Comparison of ENCODE assay signal across 13 cellular contexts in genomic region chr10:1360011-1360580, GRCh38.
DNase-seq lines count a peak whose midpoint lies in the region; ATAC-seq and TF ChIP-seq lines count a peak whose summit lies in the region.
"Had no signal": no experiment of that assay in that cellular context is flagged by ENCODE, and none has a peak within 500 bp of the region (broad histone marks: within the 10 kb centered on the region; RNA-seq: fewer than 3 reads in every experiment).

No MANE protein-coding gene starts in this region.

- TF ChIP-seq RAD21 in neural cell (conservative IDR thresholded peaks at IDR 0.05) = no peak

- 49 to 54% (median 51%) methylated on average over 19 of the region's 19 CpGs for WGBS in psoas muscle, 3 donors

- intact Hi-C loops in psoas muscle (cut with DNase I) = no loop called here
- intact Hi-C loops in CD4-positive, alpha-beta T cell (cut with DNase I, micrococcal nuclease) = no loop called here

- no peaks in the 10 kb centered on the region for H3K9me3 ChIP-seq in DND-41 (ENCODE audit: insufficient read depth, low read length, severe bottlenecking)
- H3K9me3 ChIP-seq in HUES48 (ENCODE audit: control insufficient read depth, insufficient read depth, low read length) = no peaks in the 10 kb centered on the region
- H3K9me3 ChIP-seq in neural cell (ENCODE audit: low read length) = no peaks in the 10 kb centered on the region
- H3K9me3 ChIP-seq in psoas muscle = no peaks in the 10 kb centered on the region
- H3K9me3 ChIP-seq in CD4-positive, alpha-beta T cell (ENCODE audit: control insufficient read depth, low read length) = no peaks in the 10 kb centered on the region
- H3K9me3 ChIP-seq: heart right ventricle had no signal

- H3K4me3 Mint-ChIP-seq in chondrocyte (ENCODE audit: unreplicated experiment) = peak overlapping the region; percentile 49
- no peak overlapping the region for H3K4me3 Mint-ChIP-seq in CD4-positive, alpha-beta T cell

- CTCF ChIA-PET in CD4-positive, alpha-beta T cell (lab: Charles Lee) = no interaction called here

- H3K79me2 ChIP-seq in DND-41 (ENCODE audit: insufficient read depth, low read length) = no peaks in the 10 kb centered on the region
- H3K79me2 ChIP-seq in neural cell (replicated peaks; ENCODE audit: insufficient read depth, low read length) = no peaks in the 10 kb centered on the region

- H3K36me3 ChIP-seq in DND-41 (ENCODE audit: insufficient read depth, low read length) (no peaks in the 10 kb centered on the region), HUES48 (ENCODE audit: control insufficient read depth, insufficient read depth, low read length) (no peaks in the 10 kb centered on the region), neural cell (ENCODE audit: insufficient read depth, low read length) (no peaks in the 10 kb centered on the region), psoas muscle (ENCODE audit: insufficient read depth in 1 of 2, low read depth in 1 of 2) (no peaks in the 10 kb centered on the region)
- H3K36me3 ChIP-seq: heart right ventricle had no signal

- H4K20me1 ChIP-seq in DND-41 (ENCODE audit: insufficient read depth, low read length) = no peaks in the 10 kb centered on the region
- no peaks in the 10 kb centered on the region for H4K20me1 ChIP-seq in neural cell (ENCODE audit: insufficient read depth)

- ATAC-seq in DND-41 (ENCODE audit: insufficient read depth, low read depth) (peak; percentile 39), psoas muscle (no peak), HG03442 (IDR thresholded peaks at IDR 0.05; ENCODE audit: unreplicated experiment) (no peak)
- no peak for ATAC-seq in CD4-positive, alpha-beta T cell (ENCODE audit: poor library complexity)

- TF ChIP-seq CTCF in DND-41 (IDR thresholded peaks at IDR 0.05; ENCODE audit: borderline replicate concordance, extremely low read depth, low read length, poor library complexity, severe bottlenecking) (peak; percentile 62), chondrocyte (IDR thresholded peaks at IDR 0.05) (peak; percentile 76), neural cell (IDR thresholded peaks at IDR 0.05; ENCODE audit: poor library complexity, severe bottlenecking) (peak; percentile 14), psoas muscle (IDR thresholded peaks at IDR 0.05) (no peak)
- TF ChIP-seq CTCF in CD4-positive, alpha-beta T cell (IDR thresholded peaks at IDR 0.05) = no peak

- peaks cover 52% of the 10 kb centered on the region for H3K4me1 ChIP-seq in DND-41 (ENCODE audit: insufficient read depth, low read length)
- H3K4me1 ChIP-seq in HUES48 (ENCODE audit: control insufficient read depth, insufficient read depth, low read length) = peaks cover 28% of the 10 kb centered on the region
- no peaks in the 10 kb centered on the region for H3K4me1 ChIP-seq in psoas muscle
- H3K4me1 ChIP-seq: heart right ventricle had no signal

- no peaks in the 10 kb centered on the region for H3K27me3 ChIP-seq in DND-41 (ENCODE audit: insufficient read depth, low read length, poor library complexity)
- H3K27me3 ChIP-seq in HUES48 (ENCODE audit: control insufficient read depth, insufficient read depth, low read length) = no peaks in the 10 kb centered on the region
- H3K27me3 ChIP-seq in neural cell (ENCODE audit: insufficient read depth, low read depth, low read length) = no peaks in the 10 kb centered on the region
- H3K27me3 ChIP-seq in psoas muscle (ENCODE audit: insufficient read depth in 3 of 3, low read length in 2 of 3) = peaks cover 0 to 36% (median 6%) of the 10 kb centered on the region in 3 donors
- H3K27me3 ChIP-seq in CD4-positive, alpha-beta T cell (ENCODE audit: control insufficient read depth, insufficient read depth, low read length) = peaks cover 8% of the 10 kb centered on the region

- H3K9me3 Mint-ChIP-seq in chondrocyte (ENCODE audit: low read depth) = no peaks in the 10 kb centered on the region
- H3K9me3 Mint-ChIP-seq in CD4-positive, alpha-beta T cell = no peaks in the 10 kb centered on the region

- peak overlapping the region; percentile 23 for H3K4me2 ChIP-seq in DND-41 (ENCODE audit: insufficient read depth, low read length)
- H3K4me2 ChIP-seq in neural cell (ENCODE audit: low read length) = no peak overlapping the region

- H3K4me3 ChIP-seq in DND-41 (ENCODE audit: low read depth in 1 of 2, low read length in 2 of 2) (no peak overlapping the region), HUES48 (ENCODE audit: low read depth, low read length) (no peak overlapping the region), neural cell (ENCODE audit: low read length) (no peak overlapping the region), psoas muscle (no peak overlapping the region)
- H3K4me3 ChIP-seq: heart right ventricle had no signal

- peak overlapping the region; percentile 70 for H3K27ac ChIP-seq in DND-41 (ENCODE audit: low read length)
- peak overlapping the region; percentile 13 for H3K27ac ChIP-seq in HUES48 (ENCODE audit: low read depth, low read length)
- H3K27ac ChIP-seq in neural cell (ENCODE audit: low read length) = no peak overlapping the region
- H3K27ac ChIP-seq in substantia nigra (ENCODE audit: low read depth, low read length, poor library complexity, severe bottlenecking) = no peak overlapping the region
- H3K27ac ChIP-seq in psoas muscle = no peak overlapping the region
- no peak overlapping the region for H3K27ac ChIP-seq in CD4-positive, alpha-beta T cell (ENCODE audit: low read depth, low read length)
- H3K27ac ChIP-seq: heart right ventricle had no signal

- POLR2A ChIA-PET in CD4-positive, alpha-beta T cell (lab: Charles Lee) = no interaction called here

- no peaks in the 10 kb centered on the region for H3F3A ChIP-seq in neural cell (ENCODE audit: insufficient read depth, low read length, poor library complexity, severe bottlenecking)

- H2AFZ ChIP-seq in DND-41 (ENCODE audit: low read depth, low read length) = no peak overlapping the region
- no peak overlapping the region for H2AFZ ChIP-seq in neural cell (ENCODE audit: low read depth, low read length)

- H3K9me2 ChIP-seq in neural cell (ENCODE audit: insufficient read depth, low read length) = no peaks in the 10 kb centered on the region

- no peaks in the 10 kb centered on the region for H3K27me3 Mint-ChIP-seq in chondrocyte (ENCODE audit: low read depth)
- H3K27me3 Mint-ChIP-seq in CD4-positive, alpha-beta T cell = peaks cover 15% of the 10 kb centered on the region

- peak overlapping the region; percentile 86 for H3K27ac Mint-ChIP-seq in chondrocyte (ENCODE audit: unreplicated experiment)
- no peak overlapping the region for H3K27ac Mint-ChIP-seq in CD4-positive, alpha-beta T cell

- TF ChIP-seq EP300 in neural cell (conservative IDR thresholded peaks at IDR 0.05; ENCODE audit: poor library complexity, severe bottlenecking) = no peak

- no peak overlapping the region for H3K9ac ChIP-seq in DND-41 (ENCODE audit: low read depth, low read length)
- no peak overlapping the region for H3K9ac ChIP-seq in HUES48 (ENCODE audit: low read depth, low read length)
- no peak overlapping the region for H3K9ac ChIP-seq in neural cell (ENCODE audit: low read length)

- H3K4me1 Mint-ChIP-seq in chondrocyte (ENCODE audit: low read depth) = peaks cover 38% of the 10 kb centered on the region
- peaks cover 15% of the 10 kb centered on the region for H3K4me1 Mint-ChIP-seq in CD4-positive, alpha-beta T cell (ENCODE audit: low read depth)

- DNase-seq in DND-41 (peak; percentile 54), chondrocyte (ENCODE audit: low spot score) (no peak), substantia nigra (lab: John Stamatoyannopoulos, UW) (no peak), psoas muscle (no peak)
- no peak for DNase-seq in CD4-positive, alpha-beta T cell
- DNase-seq: activated CD8-positive, alpha-beta memory T cell treated with anti-CD3 and anti-CD28 coated beads, Interleukin-2, amount 50 U/mL, for 48 hours; DMS 273 treated with DMSO at 0.1 percent for 48 hours; heart right ventricle; NCI-H2029 treated with DMSO at 0.1 percent for 48 hours had no signal

- no peaks in the 10 kb centered on the region for H3K36me3 Mint-ChIP-seq in chondrocyte (ENCODE audit: low read depth)
- no peaks in the 10 kb centered on the region for H3K36me3 Mint-ChIP-seq in CD4-positive, alpha-beta T cell (ENCODE audit: low read depth)
- H3K36me3 Mint-ChIP-seq: IgD-negative memory B cell had no signal

TF ChIP-seq in neural cell, 6 proteins besides CTCF, POLR2A, EP300 and RAD21:
- TF ChIP-seq SMC3 (conservative IDR thresholded peaks at IDR 0.05; ENCODE audit: poor library complexity) (no peak), REST (IDR thresholded peaks at IDR 0.05; ENCODE audit: borderline replicate concordance) (no peak), MXI1 (conservative IDR thresholded peaks at IDR 0.05; ENCODE audit: poor library complexity, severe bottlenecking) (no peak), POLR2AphosphoS5 (IDR thresholded peaks at IDR 0.05) (no peak), TAF1 (IDR thresholded peaks at IDR 0.05; ENCODE audit: low read depth) (no peak)
TF ChIP-seq in neural cell: peak in this region for 0.

Comparison
In these comparisons a context has a peak if more than half of its experiments do, and no peak if none do; other contexts are left out.
1. H3K27ac ChIP-seq: peak in DND-41 (single experiment) and HUES48 (single experiment); none in neural cell (single experiment), substantia nigra (single experiment), psoas muscle (single experiment) and CD4-positive, alpha-beta T cell (single experiment).
2. CTCF ChIP-seq: peak in DND-41 (single experiment), chondrocyte (single experiment) and neural cell (single experiment); none in psoas muscle (single experiment) and CD4-positive, alpha-beta T cell (single experiment).